In the genomic region with DNA sequence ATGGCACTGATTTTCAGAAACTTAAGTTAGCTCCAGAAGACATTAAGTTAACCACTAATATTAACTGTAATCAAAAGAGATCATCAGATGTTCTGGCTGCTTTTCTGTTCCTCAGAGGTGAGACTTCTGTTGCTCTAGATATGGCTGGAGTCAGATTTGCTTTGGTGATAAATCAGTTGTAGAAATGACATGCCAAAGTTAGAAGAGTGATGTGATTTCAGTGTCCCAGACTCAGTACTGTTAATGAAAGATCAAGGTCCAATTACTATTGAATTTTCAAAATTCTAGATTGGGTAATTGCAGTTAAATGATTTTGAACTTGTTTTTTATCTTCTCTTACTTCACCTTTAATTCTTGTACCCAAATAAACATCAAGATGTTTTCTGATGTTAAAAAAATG, we compare ENCODE assay signal across 4 cellular contexts.
"Had no signal": no experiment of that assay in that cellular context is flagged by ENCODE, and none has a peak within 500 bp of the region (broad histone marks: within the 10 kb centered on the region; RNA-seq: fewer than 3 reads in every experiment).

No MANE protein-coding gene starts in this region.

- H2AFZ ChIP-seq: GM23338 had no signal

- ATAC-seq: GM23338 had no signal

- DNase-seq: H9, HCEC 1CT, KBM-7 had no signal

- H3K4me3 ChIP-seq: GM23338 had no signal

- H3K4me2 ChIP-seq: GM23338 had no signal
